Comparison of ENCODE assay signal across 22 cellular contexts in the genomic region with DNA sequence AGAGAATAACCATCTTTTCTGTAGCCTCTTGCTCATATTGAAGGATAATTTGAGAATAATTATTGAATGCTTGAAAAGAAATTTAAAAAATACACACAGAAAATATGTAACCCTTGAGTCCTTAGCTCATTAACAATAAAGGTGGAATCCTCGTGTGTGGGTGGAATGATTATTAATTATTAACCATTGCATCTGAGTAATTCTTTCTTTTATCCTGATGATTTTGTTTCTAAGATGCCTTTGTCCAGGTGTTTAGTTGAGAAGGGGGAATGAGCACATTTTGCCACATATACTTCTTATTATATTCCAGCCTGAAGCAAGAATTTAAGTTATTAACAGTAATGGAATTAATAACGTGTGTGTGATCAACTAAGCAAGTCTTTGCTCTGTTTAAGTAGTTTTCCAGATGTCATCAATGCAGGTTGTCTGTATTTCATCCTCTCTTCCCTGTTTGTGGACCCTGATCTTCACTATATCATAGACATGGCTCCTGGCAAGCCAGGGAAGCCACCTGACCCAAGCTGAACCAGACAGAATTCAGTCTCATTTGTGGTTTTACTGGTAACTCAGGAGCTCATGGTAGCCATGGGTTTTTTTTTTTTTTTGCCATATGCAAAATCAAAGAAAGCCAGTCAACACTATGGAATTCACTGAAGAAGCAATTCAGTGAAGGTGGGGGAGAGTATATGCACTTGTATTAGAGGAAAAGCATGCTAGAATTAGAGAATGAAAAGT.
DNase-seq lines count a peak whose midpoint lies in the region; ATAC-seq, FAIRE-seq and TF ChIP-seq lines count a peak whose summit lies in the region.
"Had no signal": no experiment of that assay in that cellular context is flagged by ENCODE, and none has a peak within 500 bp of the region (broad histone marks: within the 10 kb centered on the region; RNA-seq: fewer than 3 reads in every experiment).

No MANE protein-coding gene starts in this region.

- no peaks in the 10 kb centered on the region for H3K27me3 ChIP-seq in foreskin keratinocyte
- H3K27me3 ChIP-seq: BE2C, body of pancreas, suprapubic skin had no signal

- H3K27ac ChIP-seq in foreskin keratinocyte: no peak overlapping the region
- H3K27ac ChIP-seq: body of pancreas, prostate gland, spleen, suprapubic skin had no signal

- ATAC-seq in foreskin keratinocyte: peak; percentile 74
- ATAC-seq: body of pancreas, Right ventricle myocardium inferior had no signal

- TF ChIP-seq CTCF in astrocyte of the cerebellum (IDR thresholded peaks at IDR 0.05; ENCODE audit: low read depth, low read length, missing control alignments) (no peak), foreskin keratinocyte (conservative IDR thresholded peaks at IDR 0.05) (no peak)

- DNase-seq in HPDE6-E6E7 (ENCODE audit: extremely low spot score) (peak; percentile 22), astrocyte of the cerebellum (ENCODE audit: low read depth) (peak; percentile 15), foreskin keratinocyte (peak; percentile 70 to 85), urothelium cell line (ENCODE audit: low spot score) (peak; percentile 34), DMS114 treated with DMSO at 0.1 percent for 48 hours (lab: John Stamatoyannopoulos, UW; ENCODE audit: unreplicated experiment) (no peak)
- DNase-seq in stimulated activated CD4-positive, alpha-beta T cell treated with anti-CD3 and anti-CD28 coated beads, Interleukin-2, amount 100 ng/mL, for 48 hours: no peak
- DNase-seq in activated CD4-positive, alpha-beta T cell treated with anti-CD3 and anti-CD28 coated beads, Interleukin-2, amount 50 U/mL, for 4 hours: no peak
- DNase-seq: activated naive CD4-positive, alpha-beta T cell treated with anti-CD3 and anti-CD28 coated beads for 36 hours; BE2C; body of pancreas; erythroblast; islet precursor cell; MM.1S; NCI-H187 treated with DMSO at 0.1 percent for 48 hours; NCI-H446 treated with DMSO at 0.1 percent for 48 hours; nephron progenitor cell; spleen; SW 1271 had no signal

- H3K4me1 ChIP-seq in foreskin keratinocyte: peaks cover 12% of the 10 kb centered on the region
- H3K4me1 ChIP-seq: BE2C, body of pancreas, prostate gland, spleen, suprapubic skin had no signal

- in situ Hi-C loops in astrocyte of the cerebellum (cut with HindIII; ENCODE audit: low sequenced_read_pairs): loop anchor here (5.0 kb wide), 1 partner anchor 77 kb away; no protein-coding TSS in a partner anchor

- no peak for FAIRE-seq in urothelium cell line (lab: Jason Lieb, UNC)
- FAIRE-seq: GM12891 had no signal

- no peak overlapping the region for H3K4me3 ChIP-seq in astrocyte of the cerebellum (ENCODE audit: low read depth, low read length)
- H3K4me3 ChIP-seq: body of pancreas, prostate gland, spleen, suprapubic skin had no signal

Comparison
In these comparisons a context has a peak if more than half of its experiments do, and no peak if none do; other contexts are left out.
1. DNase-seq: peak in HPDE6-E6E7 (single experiment), astrocyte of the cerebellum (single experiment), foreskin keratinocyte (2 of 2) and urothelium cell line (single experiment); none in DMS114 treated with DMSO at 0.1 percent for 48 hours (single experiment), stimulated activated CD4-positive, alpha-beta T cell treated with anti-CD3 and anti-CD28 coated beads, Interleukin-2, amount 100 ng/mL, for 48 hours (0 of 2) and activated CD4-positive, alpha-beta T cell treated with anti-CD3 and anti-CD28 coated beads, Interleukin-2, amount 50 U/mL, for 4 hours (0 of 2).